8 cellular contexts compared by ENCODE assay signal in the genomic region with DNA sequence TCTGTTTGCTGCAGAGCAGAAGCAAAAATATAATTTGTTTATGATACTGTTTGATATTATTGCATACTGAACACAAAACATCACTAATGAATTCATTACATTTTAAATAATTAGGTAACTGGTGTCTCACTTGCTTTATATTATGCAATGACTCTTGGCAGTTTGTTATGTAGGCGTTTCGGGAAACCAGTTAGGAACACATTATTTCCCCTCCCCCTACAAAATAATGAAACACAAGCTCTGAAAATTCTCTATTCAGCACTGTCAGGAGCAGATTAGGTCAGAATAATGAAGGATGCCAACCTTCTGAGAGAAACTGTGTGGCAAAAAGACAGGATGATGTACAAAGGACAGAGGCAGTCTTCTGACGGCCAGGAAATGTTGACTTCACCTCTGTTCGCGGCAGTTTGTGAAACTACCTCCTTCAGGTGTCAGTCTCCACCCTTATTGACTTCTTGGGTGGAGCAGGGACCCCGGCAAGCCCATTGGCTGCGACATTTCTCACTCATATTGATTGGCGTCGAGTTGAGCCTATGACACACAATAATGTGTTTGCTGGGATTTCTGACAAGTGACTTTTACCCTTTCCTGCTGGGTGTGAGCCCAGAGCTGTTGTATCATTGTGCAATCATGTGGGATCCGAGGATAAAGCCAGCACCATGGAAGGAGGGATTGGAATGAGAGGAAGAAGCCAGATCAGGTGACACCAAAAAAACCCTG. TPM values are rescaled to one million over a fixed set of nuclear protein-coding genes. Genes with fewer than 3 reads are reported as not detected.
DNase-seq lines count a peak whose midpoint lies in the region; ATAC-seq and TF ChIP-seq lines count a peak whose summit lies in the region.

No MANE protein-coding gene starts in this region.

- no peaks in the 10 kb centered on the region for H3K27me3 ChIP-seq in layer of hippocampus (ENCODE audit: control insufficient read depth, insufficient read depth, low read length)
- H3K27me3 ChIP-seq in suprapubic skin: no peaks in the 10 kb centered on the region

- no peak for TF ChIP-seq CTCF in suprapubic skin (IDR thresholded peaks at IDR 0.05)

- peaks cover 85% of the 10 kb centered on the region for H3K4me1 ChIP-seq in suprapubic skin

- H3K27ac ChIP-seq in layer of hippocampus (ENCODE audit: low read depth, low read length) (peak overlapping the region; percentile 88), suprapubic skin (peak overlapping the region; percentile 93)

- peaks cover 13% of the 10 kb centered on the region for H3K36me3 ChIP-seq in suprapubic skin

- DNase-seq in EH (ENCODE audit: low read depth): peak; percentile 92
- DNase-seq in NAMALWA (ENCODE audit: low spot score): peak; percentile 84
- DNase-seq in T47D (ENCODE audit: low read depth in 1 of 2, low spot score in 1 of 2): peak; percentile 91 to 99
- DNase-seq in suprapubic skin (ENCODE audit: low spot score in 2 of 2): peak in 1 of 2 donors; percentile 88
- no peak for DNase-seq in stimulated activated CD4-positive, alpha-beta T cell treated with anti-CD3 and anti-CD28 coated beads, Interleukin-2, amount 100 ng/mL, for 24 hours

- H3K4me3 ChIP-seq in suprapubic skin: peak overlapping the region; percentile 16

- H3K9me3 ChIP-seq in suprapubic skin: no peaks in the 10 kb centered on the region

- in situ Hi-C loops in T47D (cut with HindIII; ENCODE audit: low pct_unique_long_range_greater_than_20kb, low sequenced_read_pairs): no loop called here

- no peak for TF ChIP-seq POLR2A in suprapubic skin (IDR thresholded peaks at IDR 0.05)

- no peak for ATAC-seq in HG03521 (IDR thresholded peaks at IDR 0.05; ENCODE audit: unreplicated experiment)
- ATAC-seq in HG03045 (IDR thresholded peaks at IDR 0.05; ENCODE audit: unreplicated experiment): no peak

- TF ChIP-seq EP300 in suprapubic skin (IDR thresholded peaks at IDR 0.05): no peak

- 30% methylated on average over 10 of the region's 10 CpGs for WGBS in suprapubic skin

RNA-seq across cellular contexts. Expression of a gene that starts 34.0 kb away (rescaled TPM):
- total RNA-seq in suprapubic skin: 10 to 100 TPM; 29.1 to 42.1 (median 31.3) TPM

Comparison
In these comparisons a context has a peak if more than half of its experiments do, and no peak if none do; other contexts are left out.
1. DNase-seq: peak in EH (single experiment), NAMALWA (single experiment) and T47D (2 of 2); none in stimulated activated CD4-positive, alpha-beta T cell treated with anti-CD3 and anti-CD28 coated beads, Interleukin-2, amount 100 ng/mL, for 24 hours (0 of 2).